ENCODE assay signal across 15 cellular contexts in the genomic region with DNA sequence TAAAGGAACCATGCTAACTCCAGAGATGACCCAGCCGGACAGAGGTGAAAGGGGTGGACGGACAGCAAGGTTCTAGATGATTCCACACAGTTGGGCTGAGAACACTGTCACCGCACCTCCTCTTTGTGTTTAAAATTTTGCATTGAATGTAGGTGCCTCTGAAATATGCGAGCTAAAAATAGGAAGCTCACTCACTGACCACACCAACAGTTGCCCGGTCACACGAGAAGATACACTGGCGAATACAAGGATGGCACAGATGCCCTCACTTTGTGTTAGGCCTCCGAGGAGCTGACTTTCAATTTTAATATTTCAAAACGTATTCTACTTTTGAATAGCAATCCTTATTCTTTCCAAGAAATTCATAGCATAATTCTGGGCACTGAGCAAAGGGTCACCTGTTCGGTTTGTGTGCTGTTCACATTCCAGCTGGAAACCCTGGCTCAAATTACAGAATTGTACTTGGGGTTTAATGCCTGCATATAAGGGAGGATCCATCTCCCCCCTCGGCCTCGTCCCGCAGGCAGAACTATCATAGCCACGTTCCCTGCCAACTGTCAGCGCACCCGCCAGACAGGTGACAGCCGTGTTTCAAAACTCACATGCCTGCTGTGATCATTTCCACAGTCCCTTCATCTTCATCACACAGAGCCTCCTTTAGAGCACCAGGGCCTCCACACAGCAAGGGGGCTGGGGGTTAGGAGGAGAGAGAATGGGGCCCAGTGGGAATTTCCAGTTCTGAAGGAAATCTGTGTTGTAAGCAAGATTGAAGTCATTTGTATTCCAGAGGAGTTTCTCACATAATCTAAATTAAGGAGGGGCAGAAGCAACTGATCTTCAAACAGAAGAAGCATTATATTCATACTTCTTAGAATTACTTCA. TPM values are rescaled to one million over a fixed set of nuclear protein-coding genes. Genes with fewer than 3 reads are reported as not detected.
DNase-seq lines count a peak whose midpoint lies in the region; ATAC-seq and TF ChIP-seq lines count a peak whose summit lies in the region.
"Had no signal": no experiment of that assay in that cellular context is flagged by ENCODE, and none has a peak within 500 bp of the region (broad histone marks: within the 10 kb centered on the region; RNA-seq: fewer than 3 reads in every experiment).

No MANE protein-coding gene starts in this region.

- H3K27ac ChIP-seq in GM23248, result peak overlapping the region; percentile 86
- H3K27ac ChIP-seq in mammary epithelial cell (ENCODE audit: insufficient read depth, low read depth, low read length), result no peak overlapping the region
- peak overlapping the region; percentile 90 for H3K27ac ChIP-seq in skeletal muscle tissue (ENCODE audit: low read depth, low read length)

- H3K4me1 ChIP-seq in GM23248 (ENCODE audit: insufficient read depth), result peaks cover 30% of the 10 kb centered on the region
- peaks cover 21% of the 10 kb centered on the region for H3K4me1 ChIP-seq in mammary epithelial cell (ENCODE audit: insufficient read depth, low read length)
- H3K4me1 ChIP-seq in skeletal muscle tissue (ENCODE audit: control insufficient read depth in 3 of 3, insufficient read depth in 3 of 3, low read length in 3 of 3), result peaks cover 49 to 54% (median 49%) of the 10 kb centered on the region in 3 donors

- no peak for TF ChIP-seq CTCF in mammary epithelial cell (conservative IDR thresholded peaks at IDR 0.05 in 1 of 2, IDR thresholded peaks at IDR 0.05 in 1 of 2; ENCODE audit: extremely low read depth in 1 of 2, insufficient read depth in 1 of 2, low read depth in 1 of 2, low read length in 2 of 2)

- peak overlapping the region; percentile 35 for H3K4me3 ChIP-seq in GM23248
- no peak overlapping the region for H3K4me3 ChIP-seq in mammary epithelial cell (replicated peaks in 1 of 3; ENCODE audit: insufficient read depth in 1 of 3, low read depth in 2 of 3, low read length in 3 of 3)
- H3K4me3 ChIP-seq in skeletal muscle tissue (ENCODE audit: low read length in 3 of 3), result peak overlapping the region; percentile 28 to 49 (median 28)

- BruUV-seq in mammary epithelial cell (replicated peaks; lab: Mats Ljungman, UMichigan), result no TSS peak

- H2AFZ ChIP-seq in GM23248 (no peak overlapping the region), mammary epithelial cell (ENCODE audit: low read depth, low read length) (no peak overlapping the region)

- H4K20me1 ChIP-seq in GM23248 (ENCODE audit: insufficient read depth) (no peaks in the 10 kb centered on the region), mammary epithelial cell (ENCODE audit: insufficient read depth, low read length) (no peaks in the 10 kb centered on the region)

- peaks cover 26% of the 10 kb centered on the region for H3F3A ChIP-seq in GM23248 (ENCODE audit: insufficient read depth)

- H3K9ac ChIP-seq in GM23248 (peak overlapping the region; percentile 69), mammary epithelial cell (ENCODE audit: insufficient read depth, low read length) (no peak overlapping the region), skeletal muscle tissue (ENCODE audit: low read depth in 1 of 3, low read length in 3 of 3) (peak overlapping the region; percentile 46 to 85 (median 85))

- H3K79me2 ChIP-seq in GM23248 (ENCODE audit: insufficient read depth) (no peaks in the 10 kb centered on the region), mammary epithelial cell (ENCODE audit: insufficient read depth, low read length) (no peaks in the 10 kb centered on the region)

- 84% methylated on average over 17 of the region's 17 CpGs for WGBS in GM23248 (ENCODE audit: low coverage in 1 of 2, low lambda C conversion rate in 2 of 2, missing lambda C conversion rate in 2 of 2), 2 experiments
- 48% methylated on average over 16 of the region's 17 CpGs for WGBS in mammary epithelial cell (ENCODE audit: low coverage, missing lambda C conversion rate)

- in situ Hi-C loops in GM23248 (cut with MboI), result no loop called here
- in situ Hi-C loops in mammary epithelial cell (cut with MboI; ENCODE audit: low sequenced_read_pairs in 2 of 2), result no loop called here

- H3K27me3 ChIP-seq in GM23248 (replicated peaks; ENCODE audit: insufficient read depth) (no peaks in the 10 kb centered on the region), mammary epithelial cell (ENCODE audit: insufficient read depth, low read length) (no peaks in the 10 kb centered on the region), skeletal muscle tissue (ENCODE audit: control insufficient read depth in 3 of 3, insufficient read depth in 3 of 3, low read length in 3 of 3) (no peaks in the 10 kb centered on the region)

- H3K9me3 ChIP-seq in GM23248 (ENCODE audit: low read depth) (no peaks in the 10 kb centered on the region), mammary epithelial cell (replicated peaks; ENCODE audit: insufficient read depth, low read length) (no peaks in the 10 kb centered on the region), skeletal muscle tissue (ENCODE audit: control insufficient read depth in 3 of 3, low read length in 3 of 3) (no peaks in the 10 kb centered on the region)

- H3K36me3 ChIP-seq in GM23248 (ENCODE audit: low read depth) (no peaks in the 10 kb centered on the region), mammary epithelial cell (ENCODE audit: insufficient read depth, low read length) (peaks cover 5% of the 10 kb centered on the region), skeletal muscle tissue (ENCODE audit: control insufficient read depth in 3 of 3, insufficient read depth in 3 of 3, low read length in 3 of 3) (peaks cover 32 to 46% (median 35%) of the 10 kb centered on the region in 3 donors)

- CTCF ChIA-PET in mammary epithelial cell (lab: Charles Lee; ENCODE audit: low non-redundant PET), result no interaction called here

- DNase-seq in GM23248 (peak; percentile 25), mammary epithelial cell (no peak), hepatic stellate cell (ENCODE audit: low spot score) (peak; percentile 29), SKM-1 (lab: John Stamatoyannopoulos, UW; ENCODE audit: unreplicated experiment) (no peak), D341Med (ENCODE audit: low spot score) (no peak), T-helper 2 cell (no peak)
- DNase-seq: activated T-cell treated with anti-CD3 and anti-CD28 coated beads, Interleukin-2, amount 50 U/mL, for 72 hours; AML-193; NCI-H187; NCI-H748 treated with DMSO at 0.1 percent for 48 hours; retina; SIG-M5 had no signal

- intact Hi-C loops in mammary epithelial cell (cut with micrococcal nuclease), result no loop called here

- peak overlapping the region; percentile 65 for H3K4me2 ChIP-seq in GM23248 (ENCODE audit: unreplicated experiment)
- peak overlapping the region; percentile 81 for H3K4me2 ChIP-seq in mammary epithelial cell (ENCODE audit: insufficient read depth, low read depth, low read length)

- dilution Hi-C loops in mammary epithelial cell (cut with HindIII; ENCODE audit: low sequenced_read_pairs), result no loop called here

- no peak for ATAC-seq in GM21723 (IDR thresholded peaks at IDR 0.05; ENCODE audit: unreplicated experiment)
- ATAC-seq: WTC11 had no signal

- H3K9me2 ChIP-seq in GM23248 (ENCODE audit: insufficient read depth), result no peaks in the 10 kb centered on the region

RNA-seq across cellular contexts. Expression of gene ADI1, which starts 48.2 kb away (rescaled TPM):
- 68.4 and 77.7 TPM in 2 replicates for total RNA-seq in GM23248 (2014; rRNA removed; shearing (Covaris generic))
- polyA plus RNA-seq in GM23248 (2016; fragmentation: Nextera tagmentation; extraction: Ambion mirVana) (140 and 149 TPM in 2 replicates), mammary epithelial cell (36.0 TPM)
- total RNA-seq in mammary epithelial cell (10 to 100 TPM; 13.3 to 35.1 TPM), skeletal muscle tissue (38.1 TPM)
- polyA minus RNA-seq in mammary epithelial cell, result 20.7 TPM

Comparison
In these comparisons a context has a peak if more than half of its experiments do, and no peak if none do; other contexts are left out.
1. DNase-seq: peak in GM23248 (single experiment) and hepatic stellate cell (single experiment); none in mammary epithelial cell (single experiment), SKM-1 (single experiment), D341Med (single experiment) and T-helper 2 cell (0 of 5).
2. H3K4me3 ChIP-seq: peak in GM23248 (single experiment) and skeletal muscle tissue (3 of 3); none in mammary epithelial cell (0 of 3).